8 cellular contexts compared by ENCODE assay signal in the genomic region with DNA sequence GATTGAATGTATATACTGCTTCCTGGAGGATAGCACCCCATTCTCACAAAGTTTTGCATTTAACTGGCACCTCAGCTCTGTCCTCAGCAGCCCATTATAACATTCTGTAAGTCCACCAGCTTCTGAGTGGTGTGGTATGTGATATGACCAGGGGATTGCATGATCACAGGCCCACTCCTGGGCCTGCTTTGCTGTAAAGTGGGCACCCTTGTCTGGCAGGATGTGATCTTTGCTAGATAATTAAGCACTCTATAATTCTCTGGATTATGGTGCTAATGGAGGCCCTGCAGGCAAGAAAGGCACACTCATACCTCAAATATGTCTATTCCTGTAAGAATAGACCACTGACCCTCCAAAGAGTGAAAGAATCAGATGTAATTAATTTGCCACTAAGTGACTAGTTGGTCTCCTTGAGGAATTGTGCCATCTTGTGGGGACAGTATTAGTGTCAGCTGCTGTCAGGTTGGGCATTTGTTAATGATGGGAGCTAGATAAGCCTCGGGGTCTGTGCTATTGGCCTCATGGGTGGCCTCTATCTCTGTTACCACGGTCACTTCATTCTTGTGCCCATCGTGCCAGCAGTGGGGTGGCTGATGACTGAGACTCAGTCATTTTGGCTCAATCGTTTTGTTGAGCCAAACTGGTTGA. TPM values are rescaled to one million over a fixed set of nuclear protein-coding genes. Genes with fewer than 3 reads are reported as not detected.
DNase-seq lines count a peak whose midpoint lies in the region; ATAC-seq and TF ChIP-seq lines count a peak whose summit lies in the region.

No MANE protein-coding gene starts in this region.

- no peak overlapping the region for H2BK12ac ChIP-seq in mesenchymal stem cell (ENCODE audit: low read length in 2 of 2)

- no peaks in the 10 kb centered on the region for H3K79me1 ChIP-seq in mesenchymal stem cell (replicated peaks; ENCODE audit: low read length, poor library complexity, severe bottlenecking)

- ATAC-seq in HG02571 (IDR thresholded peaks at IDR 0.05; ENCODE audit: unreplicated experiment), result peak; percentile 74

- no peak overlapping the region for H3K4me2 ChIP-seq in mesenchymal stem cell (ENCODE audit: low read length, poor library complexity, severe bottlenecking)

- POLR2A ChIA-PET in A673 (lab: Charles Lee; ENCODE audit: low non-redundant PET), result no interaction called here

- peak; percentile 83 for DNase-seq in A673 (ENCODE audit: low spot score)
- DNase-seq in GF-D8 (lab: John Stamatoyannopoulos, UW), result peak; percentile 5
- DNase-seq in NCI-H345 treated with DMSO at 0.1 percent for 48 hours (lab: John Stamatoyannopoulos, UW; ENCODE audit: unreplicated experiment), result peak; percentile 31
- peak; percentile 18 to 66 for DNase-seq in T47D (ENCODE audit: low read depth in 1 of 2, low spot score in 1 of 2)
- DNase-seq in mesenchymal stem cell, result peak; percentile 66
- no peak for DNase-seq in T-helper 9 cell
- DNase-seq in GOT3 (lab: John Stamatoyannopoulos, UW), result no peak

- H3K14ac ChIP-seq in mesenchymal stem cell (ENCODE audit: low read length in 2 of 2), result no peak overlapping the region

- H3K27ac ChIP-seq in A673 (ENCODE audit: low read depth, low read length, poor library complexity, severe bottlenecking) (no peak overlapping the region), mesenchymal stem cell (ENCODE audit: low read length, poor library complexity, severe bottlenecking) (no peak overlapping the region)

- intact Hi-C loops in A673 (cut with micrococcal nuclease; ENCODE audit: unreplicated experiment), result loop anchor here (2.0 to 5.0 kb wide), 3 partner anchors 101 to 381 kb away; a partner anchor contains a TSS

- no peak overlapping the region for H2AK5ac ChIP-seq in mesenchymal stem cell (ENCODE audit: low read length, severe bottlenecking)

- H3K18ac ChIP-seq in mesenchymal stem cell (ENCODE audit: low read depth in 1 of 2, low read length in 2 of 2), result no peak overlapping the region

- no peak overlapping the region for H3K9ac ChIP-seq in mesenchymal stem cell (ENCODE audit: low read length)

- H3K4me1 ChIP-seq in A673 (ENCODE audit: insufficient read depth, low read length, poor library complexity, severe bottlenecking) (peaks cover 3% of the 10 kb centered on the region), mesenchymal stem cell (ENCODE audit: control insufficient read depth, insufficient read depth, low read depth, low read length) (no peaks in the 10 kb centered on the region)

- H2AFZ ChIP-seq in mesenchymal stem cell (ENCODE audit: low read depth, low read length), result no peak overlapping the region

- H3K36me3 ChIP-seq in A673 (ENCODE audit: insufficient read depth, low read length, poor library complexity, severe bottlenecking) (no peaks in the 10 kb centered on the region), mesenchymal stem cell (ENCODE audit: control insufficient read depth in 1 of 2, insufficient read depth in 2 of 2, low read depth in 1 of 2, low read length in 2 of 2) (no peaks in the 10 kb centered on the region)

- in situ Hi-C loops in T47D (cut with HindIII; ENCODE audit: low pct_unique_long_range_greater_than_20kb, low sequenced_read_pairs), result no loop called here

- no peak overlapping the region for H2BK120ac ChIP-seq in mesenchymal stem cell (ENCODE audit: low read depth, low read length)

- H3K9me3 ChIP-seq in A673 (ENCODE audit: low read depth, low read length, poor library complexity, severe bottlenecking) (no peaks in the 10 kb centered on the region), mesenchymal stem cell (ENCODE audit: control insufficient read depth, low read length) (no peaks in the 10 kb centered on the region)

- CTCF ChIA-PET in A673 (lab: Charles Lee), result interaction anchor here (0.6 to 1.7 kb wide), 9 partner anchors 11 to 395 kb away, joined by 3 to 12 read pairs (median 5); a partner anchor contains a TSS

- no peak overlapping the region for H2BK5ac ChIP-seq in mesenchymal stem cell (ENCODE audit: low read depth, low read length, poor library complexity, severe bottlenecking)

- H3K4ac ChIP-seq in mesenchymal stem cell (ENCODE audit: low read depth in 1 of 2, low read length in 2 of 2), result no peak overlapping the region

- H3K23ac ChIP-seq in mesenchymal stem cell (ENCODE audit: low read length in 2 of 2), result no peak overlapping the region

- peak; percentile 74 for TF ChIP-seq CTCF in A673 (conservative IDR thresholded peaks at IDR 0.05; ENCODE audit: low read depth, low read length)

- H2BK15ac ChIP-seq in mesenchymal stem cell (ENCODE audit: low read depth, poor library complexity, severe bottlenecking), result no peak overlapping the region

- H3K4me3 ChIP-seq in A673 (ENCODE audit: low read depth, low read length, poor library complexity, severe bottlenecking), result no peak overlapping the region
- no peak overlapping the region for H3K4me3 ChIP-seq in mesenchymal stem cell (ENCODE audit: insufficient read depth in 1 of 2, low read depth in 1 of 2, low read length in 2 of 2)

- WGBS in mesenchymal stem cell, result 51% methylated on average over 3 of the region's 4 CpGs

- H4K91ac ChIP-seq in mesenchymal stem cell (ENCODE audit: low read length), result no peak overlapping the region

- no peak overlapping the region for H4K8ac ChIP-seq in mesenchymal stem cell (ENCODE audit: low read length)

- H3K27me3 ChIP-seq in A673 (replicated peaks; ENCODE audit: insufficient read depth, low read depth, low read length, poor library complexity) (no peaks in the 10 kb centered on the region), mesenchymal stem cell (ENCODE audit: control insufficient read depth in 1 of 2, insufficient read depth in 1 of 2, low read length in 2 of 2) (no peaks in the 10 kb centered on the region)

- BruUV-seq in A673 (replicated peaks; lab: Mats Ljungman, UMichigan), result no TSS peak

RNA-seq across cellular contexts. Expression of a gene that starts 2.2 kb away (rescaled TPM):
- 0.86 and 1.6 TPM in 2 replicates for total RNA-seq in A673 (2021)
- polyA plus RNA-seq in mesenchymal stem cell (2013, experiment 1 of 2), result 5.7 TPM
- polyA plus RNA-seq in mesenchymal stem cell (2013, experiment 2 of 2), result 6.2 TPM

RNA-seq across cellular contexts. Expression of a gene that starts 11.5 kb away (rescaled TPM):
- total RNA-seq in A673 (2021), result 56.0 and 67.6 TPM in 2 replicates
- polyA plus RNA-seq in mesenchymal stem cell (2013, experiment 1 of 2), result 36.6 TPM
- 40.2 TPM for polyA plus RNA-seq in mesenchymal stem cell (2013, experiment 2 of 2)

RNA-seq across cellular contexts. Expression of a gene that starts 23.7 kb away (rescaled TPM):
- 0.28 and 0.47 TPM in 2 replicates for total RNA-seq in A673 (2021)
- 0.03 TPM for polyA plus RNA-seq in mesenchymal stem cell (2013, experiment 1 of 2)
- 0.03 TPM for polyA plus RNA-seq in mesenchymal stem cell (2013, experiment 2 of 2)

RNA-seq across cellular contexts. Expression of a gene that starts 43.9 kb away (rescaled TPM):
- total RNA-seq in A673 (2021), result 0.26 and 0.33 TPM in 2 replicates
- polyA plus RNA-seq in mesenchymal stem cell (2013, experiment 1 of 2), result 0.03 TPM
- polyA plus RNA-seq in mesenchymal stem cell (2013, experiment 2 of 2), result 0.03 TPM

Comparison
In these comparisons a context has a peak if more than half of its experiments do, and no peak if none do; other contexts are left out.
1. DNase-seq: peak in A673 (single experiment), GF-D8 (single experiment), NCI-H345 treated with DMSO at 0.1 percent for 48 hours (single experiment), T47D (2 of 2) and mesenchymal stem cell (single experiment); none in T-helper 9 cell (single experiment) and GOT3 (single experiment).